Comparison of ENCODE assay signal across 10 cellular contexts in genomic region chr7:140005754-140006503, GRCh38. TPM values are rescaled to one million over a fixed set of nuclear protein-coding genes. Genes with fewer than 3 reads are reported as not detected.
DNase-seq lines count a peak whose midpoint lies in the region; ATAC-seq, FAIRE-seq and TF ChIP-seq lines count a peak whose summit lies in the region.
"Had no signal": no experiment of that assay in that cellular context is flagged by ENCODE, and none has a peak within 500 bp of the region (broad histone marks: within the 10 kb centered on the region; RNA-seq: fewer than 3 reads in every experiment).

No MANE protein-coding gene starts in this region.

- DNase-seq in activated effector memory CD4-positive, alpha-beta T cell treated with anti-CD3 and anti-CD28 coated beads, Interleukin-2, amount 50 U/mL, for 16 hours, result peak; percentile 60
- no peak for DNase-seq in activated effector memory CD4-positive, alpha-beta T cell treated with Interleukin-2 at 50 U/mL for 16 hours
- DNase-seq in SJCRH30, result peak; percentile 48 to 60
- no peak for DNase-seq in left ventricle myocardium inferior
- peak; percentile 63 for DNase-seq in urothelium cell line (ENCODE audit: low spot score)
- no peak for DNase-seq in activated CD8-positive, alpha-beta T cell treated with anti-CD3 and anti-CD28 coated beads, Interleukin-2, amount 10 ng/mL, durations not matched to agents 7 days and 5 days
- DNase-seq in stimulated activated CD4-positive, alpha-beta T cell treated with anti-CD3 and anti-CD28 coated beads, Interleukin-2, amount 100 ng/mL, for 48 hours, result no peak
- DNase-seq: CD8-positive, alpha-beta memory T cell had no signal

- POLR2A ChIA-PET in activated CD8-positive, alpha-beta T cell treated with anti-CD3 and anti-CD28 coated beads, Interleukin-2, amount 10 ng/mL, durations not matched to agents 7 days and 5 days (lab: Charles Lee), result interaction anchor here (0.6 kb wide), 1 partner anchor 499 kb away, joined by 3 read pairs; no protein-coding TSS in a partner anchor

- H3K36me3 Mint-ChIP-seq in activated CD8-positive, alpha-beta T cell treated with anti-CD3 and anti-CD28 coated beads, Interleukin-2, amount 10 ng/mL, durations not matched to agents 7 days and 5 days (ENCODE audit: low read depth), result no peaks in the 10 kb centered on the region
- H3K36me3 Mint-ChIP-seq: CD8-positive, alpha-beta memory T cell had no signal

- no peaks in the 10 kb centered on the region for H3K4me1 Mint-ChIP-seq in activated CD8-positive, alpha-beta T cell treated with anti-CD3 and anti-CD28 coated beads, Interleukin-2, amount 10 ng/mL, durations not matched to agents 7 days and 5 days (ENCODE audit: low read depth)
- H3K4me1 Mint-ChIP-seq: CD8-positive, alpha-beta memory T cell had no signal

- ATAC-seq in activated CD8-positive, alpha-beta T cell treated with anti-CD3 and anti-CD28 coated beads, Interleukin-2, amount 10 ng/mL, durations not matched to agents 7 days and 5 days, result no peak
- ATAC-seq in HG02571 (IDR thresholded peaks at IDR 0.05; ENCODE audit: unreplicated experiment), result no peak

- H3K36me3 ChIP-seq in SJCRH30 (no peaks in the 10 kb centered on the region), left ventricle myocardium inferior (no peaks in the 10 kb centered on the region)

- H3K27ac ChIP-seq in SJCRH30 (no peak overlapping the region), left ventricle myocardium inferior (replicated peaks) (no peak overlapping the region)
- H3K27ac ChIP-seq: SK-N-MC had no signal

- H3K4me3 ChIP-seq in SJCRH30, result no peak overlapping the region
- no peak overlapping the region for H3K4me3 ChIP-seq in left ventricle myocardium inferior
- H3K4me3 ChIP-seq: SK-N-MC had no signal

- no peaks in the 10 kb centered on the region for H3K9me3 Mint-ChIP-seq in activated CD8-positive, alpha-beta T cell treated with anti-CD3 and anti-CD28 coated beads, Interleukin-2, amount 10 ng/mL, durations not matched to agents 7 days and 5 days (ENCODE audit: insufficient read depth)
- H3K9me3 Mint-ChIP-seq: CD8-positive, alpha-beta memory T cell had no signal

- H3K4me3 Mint-ChIP-seq in activated CD8-positive, alpha-beta T cell treated with anti-CD3 and anti-CD28 coated beads, Interleukin-2, amount 10 ng/mL, durations not matched to agents 7 days and 5 days, result no peak overlapping the region
- H3K4me3 Mint-ChIP-seq: CD8-positive, alpha-beta memory T cell had no signal

- no peak for FAIRE-seq in urothelium cell line (lab: Jason Lieb, UNC)

- no peak overlapping the region for H3K27ac Mint-ChIP-seq in activated CD8-positive, alpha-beta T cell treated with anti-CD3 and anti-CD28 coated beads, Interleukin-2, amount 10 ng/mL, durations not matched to agents 7 days and 5 days

- H3K9me3 ChIP-seq in SJCRH30 (replicated peaks) (no peaks in the 10 kb centered on the region), left ventricle myocardium inferior (replicated peaks) (no peaks in the 10 kb centered on the region)

- peaks cover 2% of the 10 kb centered on the region for H3K27me3 Mint-ChIP-seq in activated CD8-positive, alpha-beta T cell treated with anti-CD3 and anti-CD28 coated beads, Interleukin-2, amount 10 ng/mL, durations not matched to agents 7 days and 5 days (ENCODE audit: low read depth)

- CTCF ChIA-PET in activated CD8-positive, alpha-beta T cell treated with anti-CD3 and anti-CD28 coated beads, Interleukin-2, amount 10 ng/mL, durations not matched to agents 7 days and 5 days (lab: Charles Lee), result interaction anchor here (0.7 to 8.9 kb wide), 8 partner anchors 14 to 571 kb away, joined by 3 to 103 read pairs (median 11); no protein-coding TSS in a partner anchor

- H3K4me1 ChIP-seq in SJCRH30, result no peaks in the 10 kb centered on the region
- H3K4me1 ChIP-seq in left ventricle myocardium inferior, result no peaks in the 10 kb centered on the region

- intact Hi-C loops in left ventricle myocardium inferior (cut with micrococcal nuclease), result loop anchor here (10.0 kb wide), 3 partner anchors 361 to 511 kb away; no protein-coding TSS in a partner anchor

- TF ChIP-seq CTCF in left ventricle myocardium inferior (IDR thresholded peaks at IDR 0.05; ENCODE audit: borderline replicate concordance), result peak; percentile 27

- no peaks in the 10 kb centered on the region for H3K27me3 ChIP-seq in SJCRH30
- H3K27me3 ChIP-seq in left ventricle myocardium inferior (ENCODE audit: low read depth), result peaks cover 3% of the 10 kb centered on the region

RNA-seq across cellular contexts. Expression of gene PARP12, which starts 56.8 kb away (rescaled TPM):
- not detected in 2 replicates for total RNA-seq in SJCRH30 (2014; rRNA removed; shearing (Covaris generic))
- total RNA-seq in left ventricle myocardium inferior, result 16.4 TPM
- 10 to 100 TPM; 96.9 to 98.3 TPM for total RNA-seq in activated CD8-positive, alpha-beta T cell treated with anti-CD3 and anti-CD28 coated beads, Interleukin-2, amount 10 ng/mL, durations not matched to agents 7 days and 5 days

Comparison
In these comparisons a context has a peak if more than half of its experiments do, and no peak if none do; other contexts are left out.
1. DNase-seq: peak in activated effector memory CD4-positive, alpha-beta T cell treated with anti-CD3 and anti-CD28 coated beads, Interleukin-2, amount 50 U/mL, for 16 hours (single experiment), SJCRH30 (2 of 2) and urothelium cell line (single experiment); none in activated effector memory CD4-positive, alpha-beta T cell treated with Interleukin-2 at 50 U/mL for 16 hours (single experiment), left ventricle myocardium inferior (single experiment), activated CD8-positive, alpha-beta T cell treated with anti-CD3 and anti-CD28 coated beads, Interleukin-2, amount 10 ng/mL, durations not matched to agents 7 days and 5 days (single experiment) and stimulated activated CD4-positive, alpha-beta T cell treated with anti-CD3 and anti-CD28 coated beads, Interleukin-2, amount 100 ng/mL, for 48 hours (0 of 2).
2. RNA of gene PARP12, which starts 56.8 kb away (total RNA-seq): 96.9 to 98.3 TPM in activated CD8-positive, alpha-beta T cell treated with anti-CD3 and anti-CD28 coated beads, Interleukin-2, amount 10 ng/mL, durations not matched to agents 7 days and 5 days and 16.4 TPM in left ventricle myocardium inferior (single experiment); not detected in SJCRH30; every median in the first group is over 10 times any median in the second.